ENCODE assay signal across 9 cellular contexts in the genomic region with DNA sequence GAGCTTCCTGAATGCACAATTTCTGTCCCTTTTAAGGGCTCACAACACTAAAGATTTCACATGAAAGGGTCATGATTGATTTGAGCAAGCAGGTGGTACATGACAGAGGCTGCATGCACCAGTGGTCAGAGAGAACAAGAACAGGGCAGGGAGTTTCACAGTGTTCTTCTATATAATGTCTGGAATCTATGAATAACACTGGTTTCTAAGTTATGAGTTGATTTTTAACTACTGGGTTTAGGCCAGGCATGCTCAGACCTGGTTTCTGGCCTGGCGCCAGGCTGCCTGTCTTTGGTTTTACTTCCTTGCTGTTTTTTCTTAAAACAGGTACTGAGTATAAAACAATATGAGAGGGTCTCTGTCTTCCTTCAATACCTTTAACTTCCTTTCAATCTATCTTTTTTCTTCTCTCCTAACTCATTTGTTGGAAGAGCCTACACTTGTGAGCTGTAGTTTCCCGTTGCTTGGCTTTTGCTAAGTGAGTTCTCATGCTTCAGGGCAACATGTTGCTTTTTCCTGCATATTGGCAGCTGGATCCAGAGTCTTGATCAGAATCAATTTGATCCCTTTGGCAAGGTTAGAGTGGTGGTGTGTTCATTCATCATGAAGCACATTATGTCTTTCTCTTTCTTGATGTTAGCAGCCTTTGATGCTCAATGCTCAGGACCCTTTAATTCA. TPM values are rescaled to one million over a fixed set of nuclear protein-coding genes. Genes with fewer than 3 reads are reported as not detected.
DNase-seq lines count a peak whose midpoint lies in the region; ATAC-seq lines count a peak whose summit lies in the region.
"Had no signal": no experiment of that assay in that cellular context is flagged by ENCODE, and none has a peak within 500 bp of the region (broad histone marks: within the 10 kb centered on the region; RNA-seq: fewer than 3 reads in every experiment).

No MANE protein-coding gene starts in this region.

- ATAC-seq in GM18867 (IDR thresholded peaks at IDR 0.05; ENCODE audit: unreplicated experiment) (peak; percentile 53), HG02588 (IDR thresholded peaks at IDR 0.05; ENCODE audit: unreplicated experiment) (peak; percentile 53), HG03571 (IDR thresholded peaks at IDR 0.05; ENCODE audit: unreplicated experiment) (peak; percentile 53), left lobe of liver (peak; percentile 82), left ventricle myocardium superior (no peak)

- intact Hi-C loops in left ventricle myocardium superior (cut with micrococcal nuclease), result no loop called here
- intact Hi-C loops in posterior cingulate gyrus (cut with DNase I), result no loop called here

- DNase-seq in left lobe of liver (ENCODE audit: low spot score), result peak; percentile 60
- no peak for DNase-seq in NCI-H1694 (lab: John Stamatoyannopoulos, UW)
- no peak for DNase-seq in stimulated activated CD4-positive, alpha-beta T cell treated with anti-CD3 and anti-CD28 coated beads, Interleukin-4, amount 100 ng/mL, for 4 hours
- no peak for DNase-seq in left ventricle myocardium superior
- DNase-seq in posterior cingulate gyrus, result no peak
- DNase-seq: DMS153 had no signal

RNA-seq across cellular contexts. Expression of a gene that starts 38.5 kb away (rescaled TPM):
- 0.48 TPM for total RNA-seq in left lobe of liver
- total RNA-seq in left ventricle myocardium superior, result 3.3 TPM
